24 cellular contexts compared by ENCODE assay signal in the genomic region with DNA sequence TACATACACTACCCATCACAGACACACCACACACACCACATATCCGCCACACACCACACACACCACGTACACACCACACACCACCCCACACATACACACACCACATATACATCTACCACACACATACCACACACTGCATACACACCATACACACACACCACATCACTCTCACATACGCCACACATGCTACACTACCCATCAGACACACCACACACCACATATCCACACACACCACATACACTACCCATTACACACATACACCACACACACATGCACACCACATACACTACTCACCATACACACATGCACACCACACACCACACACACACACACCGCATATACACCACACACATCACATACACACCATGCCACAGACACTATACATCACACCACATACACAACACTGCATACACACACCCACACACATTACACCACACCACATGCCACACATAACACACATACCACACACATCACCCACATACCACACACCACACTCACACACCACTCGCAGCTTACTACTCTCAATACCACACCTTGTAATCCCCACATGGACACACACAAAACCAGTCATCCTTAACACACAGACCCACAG. TPM values are rescaled to one million over a fixed set of nuclear protein-coding genes. Genes with fewer than 3 reads are reported as not detected.
"Had no signal": no experiment of that assay in that cellular context is flagged by ENCODE, and none has a peak within 500 bp of the region (broad histone marks: within the 10 kb centered on the region; RNA-seq: fewer than 3 reads in every experiment).

No MANE protein-coding gene starts in this region.

- DNase-seq: activated CD4-positive, alpha-beta T cell treated with anti-CD3 and anti-CD28 coated beads for 4 hours; activated CD4-positive, alpha-beta T cell treated with anti-CD3 and anti-CD28 coated beads, Interleukin-2, amount 50 U/mL, for 4 hours; activated naive CD4-positive, alpha-beta T cell; activated T-cell treated with anti-CD3 and anti-CD28 coated beads for 4 hours; activated T-cell treated with anti-CD3 and anti-CD28 coated beads, Interleukin-2, amount 50 U/mL, for 72 hours; aorta; caudate nucleus; endodermal cell; foreskin fibroblast; head of caudate nucleus; hippocampal formation; naive thymus-derived CD8-positive, alpha-beta T cell; stimulated activated CD4-positive, alpha-beta T cell treated with anti-CD3 and anti-CD28 coated beads, Interleukin-2, amount 100 ng/mL, for 48 hours; stimulated activated naive CD8-positive, alpha-beta T cell treated with anti-CD3 and anti-CD28 coated beads, Interleukin-15, Interleukin-2, amounts not matched to agents 100 U/mL and 50 U/mL, for 24 hours; T-helper 9 cell had no signal

- H3K9me3 ChIP-seq: thoracic aorta had no signal

- ATAC-seq: esophagus mucosa; right cardiac atrium; stimulated activated naive CD8-positive, alpha-beta T cell treated with anti-CD3 and anti-CD28 coated beads, Interleukin-15, Interleukin-2, amounts not matched to agents 100 U/mL and 50 U/mL, for 24 hours had no signal

- H3K27ac ChIP-seq: thoracic aorta, VCaP had no signal

- H3K4me3 ChIP-seq: thoracic aorta had no signal

- H3K36me3 ChIP-seq: thoracic aorta had no signal

- FAIRE-seq: TTC549 had no signal

RNA-seq across cellular contexts. Expression of a gene that starts 9.5 kb away (rescaled TPM):
- total RNA-seq: esophagus mucosa, kidney epithelial cell, pulmonary artery endothelial cell, skeletal muscle tissue had no signal
- polyA plus RNA-seq: naive thymus-derived CD8-positive, alpha-beta T cell had no signal

RNA-seq across cellular contexts. Expression of a gene that starts 41.7 kb away (rescaled TPM):
- total RNA-seq: chondrocyte, endodermal cell, kidney epithelial cell, pulmonary artery endothelial cell, thoracic aorta had no signal
